ENCODE assay signal across 9 cellular contexts in the genomic region with DNA sequence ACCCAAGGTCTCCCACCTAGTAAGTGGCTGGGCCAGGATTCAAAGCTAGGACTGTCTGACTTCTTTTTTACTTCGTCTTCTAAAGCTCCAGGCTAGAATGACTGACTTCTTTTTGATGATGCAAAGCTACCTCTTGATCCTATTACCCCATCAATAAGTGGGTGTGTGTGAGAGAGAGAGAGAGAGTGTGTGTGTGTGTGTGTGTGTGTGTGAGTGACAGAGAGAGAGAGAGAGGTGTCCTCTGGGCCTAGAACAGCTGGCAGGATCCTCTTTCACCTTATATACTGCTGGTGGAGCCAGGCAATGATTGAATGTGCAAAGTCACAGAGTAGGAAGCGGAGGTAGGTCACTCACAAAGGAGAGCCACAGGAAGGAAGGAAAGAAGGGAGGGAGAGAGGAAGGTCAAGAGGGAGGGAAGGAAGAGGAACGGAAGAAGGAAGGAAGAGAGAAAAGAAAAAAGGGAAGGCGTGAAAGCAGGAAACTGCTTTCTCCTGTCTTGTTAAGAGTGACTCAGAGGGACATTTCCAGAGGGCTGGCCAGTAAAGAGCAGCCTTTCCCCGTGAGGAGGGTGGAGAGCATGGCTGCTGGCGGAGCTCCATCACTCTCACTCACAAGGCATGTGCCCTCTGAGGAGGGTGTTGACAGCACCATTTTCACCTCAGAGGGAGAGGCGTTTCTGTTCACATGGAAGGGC.
DNase-seq lines count a peak whose midpoint lies in the region; ATAC-seq and TF ChIP-seq lines count a peak whose summit lies in the region.
"Had no signal": no experiment of that assay in that cellular context is flagged by ENCODE, and none has a peak within 500 bp of the region (broad histone marks: within the 10 kb centered on the region; RNA-seq: fewer than 3 reads in every experiment).

No MANE protein-coding gene starts in this region.

- CTCF ChIA-PET in activated CD8-positive, alpha-beta T cell treated with anti-CD3 and anti-CD28 coated beads for 36 hours (lab: Charles Lee), result no interaction called here

- no peaks in the 10 kb centered on the region for H3K36me3 Mint-ChIP-seq in activated CD8-positive, alpha-beta T cell treated with anti-CD3 and anti-CD28 coated beads for 36 hours (ENCODE audit: low read depth)

- H3K36me3 ChIP-seq in heart right ventricle, result no peaks in the 10 kb centered on the region

- H3K4me3 Mint-ChIP-seq in activated CD8-positive, alpha-beta T cell treated with anti-CD3 and anti-CD28 coated beads for 36 hours, result no peak overlapping the region
- H3K4me3 Mint-ChIP-seq in stimulated activated naive CD8-positive, alpha-beta T cell treated with anti-CD3 and anti-CD28 coated beads, Interleukin-15, amount 100 ng/mL, for 72 hours, result no peak overlapping the region

- H3K27me3 Mint-ChIP-seq in activated CD8-positive, alpha-beta T cell treated with anti-CD3 and anti-CD28 coated beads for 36 hours, result no peaks in the 10 kb centered on the region
- no peaks in the 10 kb centered on the region for H3K27me3 Mint-ChIP-seq in stimulated activated naive CD8-positive, alpha-beta T cell treated with anti-CD3 and anti-CD28 coated beads, Interleukin-15, amount 100 ng/mL, for 72 hours

- POLR2A ChIA-PET in activated CD8-positive, alpha-beta T cell treated with anti-CD3 and anti-CD28 coated beads for 36 hours (lab: Charles Lee), result interaction anchor here (0.8 to 1.4 kb wide), 2 partner anchors 10 to 13 kb away, joined by 3 read pairs; no protein-coding TSS in a partner anchor

- peak overlapping the region; percentile 7 to 88 (median 80) for H3K27ac ChIP-seq in heart right ventricle
- H3K27ac ChIP-seq: 22Rv1 had no signal

- intact Hi-C loops in activated CD8-positive, alpha-beta T cell treated with anti-CD3 and anti-CD28 coated beads for 36 hours (cut with micrococcal nuclease), result no loop called here
- intact Hi-C loops in heart right ventricle (cut with DNase I), result loop anchor here in 1 of 10 donors (5.0 kb wide), 1 partner anchor 48 kb away; no protein-coding TSS in a partner anchor

- ATAC-seq in activated CD8-positive, alpha-beta T cell treated with anti-CD3 and anti-CD28 coated beads for 36 hours, result peak; percentile 68
- ATAC-seq in heart right ventricle, result peak; percentile 90 to 99 (median 96)
- ATAC-seq in stimulated activated naive CD8-positive, alpha-beta T cell treated with anti-CD3 and anti-CD28 coated beads, Interleukin-15, amount 100 ng/mL, for 72 hours, result peak; percentile 55
- no peak for ATAC-seq in HG02798 (IDR thresholded peaks at IDR 0.05; ENCODE audit: poor library complexity, unreplicated experiment)

- H3K27me3 ChIP-seq in heart right ventricle, result no peaks in the 10 kb centered on the region

- H3K4me3 ChIP-seq in heart right ventricle, result no peak overlapping the region

- no peaks in the 10 kb centered on the region for H3K9me3 Mint-ChIP-seq in activated CD8-positive, alpha-beta T cell treated with anti-CD3 and anti-CD28 coated beads for 36 hours
- H3K9me3 Mint-ChIP-seq in stimulated activated naive CD8-positive, alpha-beta T cell treated with anti-CD3 and anti-CD28 coated beads, Interleukin-15, amount 100 ng/mL, for 72 hours, result no peaks in the 10 kb centered on the region

- peak; percentile 53 for DNase-seq in DMS53 (lab: John Stamatoyannopoulos, UW)
- no peak for DNase-seq in DMS53 treated with DMSO at 0.1 percent for 48 hours (lab: John Stamatoyannopoulos, UW; ENCODE audit: unreplicated experiment)
- DNase-seq in activated CD8-positive, alpha-beta T cell treated with anti-CD3 and anti-CD28 coated beads for 36 hours, result no peak
- peak; percentile 80 to 85 for DNase-seq in heart right ventricle
- no peak for DNase-seq in stimulated activated naive CD8-positive, alpha-beta T cell treated with anti-CD3 and anti-CD28 coated beads, Interleukin-15, amount 100 ng/mL, for 72 hours
- DNase-seq in NCI-H774 (lab: John Stamatoyannopoulos, UW), result no peak
- DNase-seq in inferior parietal cortex (ENCODE audit: extremely low spot score), result no peak

- H3K27ac Mint-ChIP-seq in activated CD8-positive, alpha-beta T cell treated with anti-CD3 and anti-CD28 coated beads for 36 hours, result no peak overlapping the region
- no peak overlapping the region for H3K27ac Mint-ChIP-seq in stimulated activated naive CD8-positive, alpha-beta T cell treated with anti-CD3 and anti-CD28 coated beads, Interleukin-15, amount 100 ng/mL, for 72 hours

- H3K9me3 ChIP-seq in heart right ventricle, result no peaks in the 10 kb centered on the region

- peaks cover 0 to 47% (median 33%) of the 10 kb centered on the region in 9 donors for H3K4me1 ChIP-seq in heart right ventricle

- WGBS in heart right ventricle, 2 donors, result 23 to 31% methylated on average over 7 of the region's 7 CpGs

- peaks cover 12% of the 10 kb centered on the region for H3K4me1 Mint-ChIP-seq in activated CD8-positive, alpha-beta T cell treated with anti-CD3 and anti-CD28 coated beads for 36 hours (ENCODE audit: low read depth)
- peaks cover 22% of the 10 kb centered on the region for H3K4me1 Mint-ChIP-seq in stimulated activated naive CD8-positive, alpha-beta T cell treated with anti-CD3 and anti-CD28 coated beads, Interleukin-15, amount 100 ng/mL, for 72 hours

- TF ChIP-seq CTCF in activated CD8-positive, alpha-beta T cell treated with anti-CD3 and anti-CD28 coated beads for 36 hours (IDR thresholded peaks at IDR 0.05), result no peak
- no peak for TF ChIP-seq CTCF in heart right ventricle (IDR thresholded peaks at IDR 0.05)

Comparison
In these comparisons a context has a peak if more than half of its experiments do, and no peak if none do; other contexts are left out.
1. DNase-seq: peak in DMS53 (single experiment) and heart right ventricle (2 of 2); none in DMS53 treated with DMSO at 0.1 percent for 48 hours (single experiment), activated CD8-positive, alpha-beta T cell treated with anti-CD3 and anti-CD28 coated beads for 36 hours (single experiment), stimulated activated naive CD8-positive, alpha-beta T cell treated with anti-CD3 and anti-CD28 coated beads, Interleukin-15, amount 100 ng/mL, for 72 hours (0 of 2), NCI-H774 (single experiment) and inferior parietal cortex (single experiment).